ENCODE assay signal across 20 cellular contexts in genomic region chr7:50507898-50508470, GRCh38. TPM values are rescaled to one million over a fixed set of nuclear protein-coding genes. Genes with fewer than 3 reads are reported as not detected.
DNase-seq lines count a peak whose midpoint lies in the region; ATAC-seq and TF ChIP-seq lines count a peak whose summit lies in the region.
"Had no signal": no experiment of that assay in that cellular context is flagged by ENCODE, and none has a peak within 500 bp of the region (broad histone marks: within the 10 kb centered on the region; RNA-seq: fewer than 3 reads in every experiment).

No MANE protein-coding gene starts in this region.

- peaks cover 18% of the 10 kb centered on the region for H3K27me3 Mint-ChIP-seq in CD4-positive, alpha-beta T cell
- H3K27me3 Mint-ChIP-seq: activated CD4-positive, alpha-beta memory T cell treated with anti-CD3 and anti-CD28 coated beads for 36 hours had no signal

- H4K20me1 ChIP-seq in DND-41 (ENCODE audit: insufficient read depth, low read length): no peaks in the 10 kb centered on the region
- H4K20me1 ChIP-seq: BLaER1 treated with 17β-estradiol and CSF1 and Interleukin-3, amounts not matched to agents 10 nM and 100 nM had no signal

- H3K4me2 ChIP-seq in DND-41 (ENCODE audit: insufficient read depth, low read length) (no peak overlapping the region), parathyroid adenoma (ENCODE audit: low read length) (no peak overlapping the region)

- no peak overlapping the region for H3K4me3 Mint-ChIP-seq in CD4-positive, alpha-beta T cell
- H3K4me3 Mint-ChIP-seq: activated CD4-positive, alpha-beta memory T cell treated with anti-CD3 and anti-CD28 coated beads for 36 hours; activated naive CD4-positive, alpha-beta T cell treated with anti-CD3 and anti-CD28 coated beads, Interleukin-2, amount 10 ng/mL, durations not matched to agents 7 days and 5 days; activated T-cell treated with anti-CD3 and anti-CD28 coated beads, Interleukin-2, amount 50 U/mL, for 24 hours; H9 had no signal

- H3K27me3 ChIP-seq in DND-41 (ENCODE audit: insufficient read depth, low read length, poor library complexity) (peaks cover 12% of the 10 kb centered on the region), parathyroid adenoma (ENCODE audit: control insufficient read depth, insufficient read depth, low read length) (no peaks in the 10 kb centered on the region), suprapubic skin (no peaks in the 10 kb centered on the region)
- H3K27me3 ChIP-seq in CD4-positive, alpha-beta T cell (ENCODE audit: control insufficient read depth, insufficient read depth, low read length): no peaks in the 10 kb centered on the region
- H3K27me3 ChIP-seq: BLaER1 treated with 17β-estradiol and CSF1 and Interleukin-3, amounts not matched to agents 10 nM and 100 nM; colonic mucosa; foreskin keratinocyte; left lung; pancreas had no signal

- TF ChIP-seq EP300 in suprapubic skin (IDR thresholded peaks at IDR 0.05): no peak

- H2AFZ ChIP-seq in DND-41 (ENCODE audit: low read depth, low read length): no peak overlapping the region
- peak overlapping the region; percentile 2 for H2AFZ ChIP-seq in parathyroid adenoma

- H3K27ac ChIP-seq in DND-41 (ENCODE audit: low read length): no peak overlapping the region
- H3K27ac ChIP-seq in parathyroid adenoma: no peak overlapping the region
- H3K27ac ChIP-seq in CD4-positive, alpha-beta T cell (ENCODE audit: low read depth, low read length): no peak overlapping the region
- H3K27ac ChIP-seq in suprapubic skin: no peak overlapping the region
- H3K27ac ChIP-seq: BLaER1 treated with 17β-estradiol and CSF1 and Interleukin-3, amounts not matched to agents 10 nM and 100 nM; colonic mucosa; foreskin keratinocyte; left lung; pancreas; thoracic aorta had no signal

- ATAC-seq in DND-41 (ENCODE audit: insufficient read depth, low read depth): peak; percentile 76
- ATAC-seq in CD4-positive, alpha-beta T cell (ENCODE audit: poor library complexity): no peak
- no peak for ATAC-seq in HG02571 (IDR thresholded peaks at IDR 0.05; ENCODE audit: unreplicated experiment)
- ATAC-seq: foreskin keratinocyte, left lung had no signal

- H3K79me2 ChIP-seq in DND-41 (ENCODE audit: insufficient read depth, low read length) (no peaks in the 10 kb centered on the region), parathyroid adenoma (no peaks in the 10 kb centered on the region)

- no peak for TF ChIP-seq POLR2A in suprapubic skin (IDR thresholded peaks at IDR 0.05)

- H3K4me3 ChIP-seq in DND-41 (ENCODE audit: low read depth in 1 of 2, low read length in 2 of 2): no peak overlapping the region
- no peak overlapping the region for H3K4me3 ChIP-seq in parathyroid adenoma (ENCODE audit: low read depth, low read length)
- no peak overlapping the region for H3K4me3 ChIP-seq in suprapubic skin
- H3K4me3 ChIP-seq: BLaER1 treated with 17β-estradiol and CSF1 and Interleukin-3, amounts not matched to agents 10 nM and 100 nM; colonic mucosa; left lung; pancreas; thoracic aorta had no signal

- H3K36me3 Mint-ChIP-seq in CD4-positive, alpha-beta T cell (ENCODE audit: low read depth): no peaks in the 10 kb centered on the region
- H3K36me3 Mint-ChIP-seq: activated CD4-positive, alpha-beta memory T cell treated with anti-CD3 and anti-CD28 coated beads for 36 hours; activated naive CD4-positive, alpha-beta T cell treated with anti-CD3 and anti-CD28 coated beads, Interleukin-2, amount 10 ng/mL, durations not matched to agents 7 days and 5 days had no signal

- peak; percentile 39 for DNase-seq in DND-41
- peak; percentile 44 to 56 for DNase-seq in NCI-H187 (lab: John Stamatoyannopoulos, UW)
- DNase-seq in SHP77 treated with DMSO at 0.1 percent for 48 hours (lab: John Stamatoyannopoulos, UW): peak; percentile 33
- DNase-seq in CD4-positive, alpha-beta T cell: no peak
- no peak for DNase-seq in suprapubic skin (ENCODE audit: low spot score in 2 of 2)
- DNase-seq: activated CD4-positive, alpha-beta memory T cell treated with anti-CD3 and anti-CD28 coated beads for 36 hours; activated naive CD4-positive, alpha-beta T cell treated with anti-CD3 and anti-CD28 coated beads, Interleukin-2, amount 10 ng/mL, durations not matched to agents 7 days and 5 days; activated T-cell treated with anti-CD3 and anti-CD28 coated beads, Interleukin-2, amount 50 U/mL, for 24 hours; colonic mucosa; foreskin keratinocyte; H9; KBM-7; left lung; NCI-H1105; pancreas; small intestine had no signal

- H3K27ac Mint-ChIP-seq in CD4-positive, alpha-beta T cell: no peak overlapping the region
- H3K27ac Mint-ChIP-seq: activated CD4-positive, alpha-beta memory T cell treated with anti-CD3 and anti-CD28 coated beads for 36 hours; activated naive CD4-positive, alpha-beta T cell treated with anti-CD3 and anti-CD28 coated beads, Interleukin-2, amount 10 ng/mL, durations not matched to agents 7 days and 5 days; activated T-cell treated with anti-CD3 and anti-CD28 coated beads, Interleukin-2, amount 50 U/mL, for 24 hours had no signal

- CTCF ChIA-PET in CD4-positive, alpha-beta T cell (lab: Charles Lee): no interaction called here

- intact Hi-C loops in CD4-positive, alpha-beta T cell (cut with DNase I, micrococcal nuclease): no loop called here

- H3K4me1 Mint-ChIP-seq in CD4-positive, alpha-beta T cell (ENCODE audit: low read depth): no peaks in the 10 kb centered on the region

- no peaks in the 10 kb centered on the region for H3K36me3 ChIP-seq in DND-41 (ENCODE audit: insufficient read depth, low read length)
- no peaks in the 10 kb centered on the region for H3K36me3 ChIP-seq in parathyroid adenoma (ENCODE audit: control insufficient read depth, insufficient read depth, low read length)
- H3K36me3 ChIP-seq in suprapubic skin: no peaks in the 10 kb centered on the region
- H3K36me3 ChIP-seq: BLaER1 treated with 17β-estradiol and CSF1 and Interleukin-3, amounts not matched to agents 10 nM and 100 nM; colonic mucosa; left lung; pancreas; thoracic aorta had no signal

- H3K9ac ChIP-seq in DND-41 (ENCODE audit: low read depth, low read length) (no peak overlapping the region), parathyroid adenoma (no peak overlapping the region)
- H3K9ac ChIP-seq: BLaER1 treated with 17β-estradiol and CSF1 and Interleukin-3, amounts not matched to agents 10 nM and 100 nM had no signal

- POLR2A ChIA-PET in CD4-positive, alpha-beta T cell (lab: Charles Lee): no interaction called here

- no peaks in the 10 kb centered on the region for H3K9me3 Mint-ChIP-seq in CD4-positive, alpha-beta T cell
- H3K9me3 Mint-ChIP-seq: activated CD4-positive, alpha-beta memory T cell treated with anti-CD3 and anti-CD28 coated beads for 36 hours; activated naive CD4-positive, alpha-beta T cell treated with anti-CD3 and anti-CD28 coated beads, Interleukin-2, amount 10 ng/mL, durations not matched to agents 7 days and 5 days; activated T-cell treated with anti-CD3 and anti-CD28 coated beads, Interleukin-2, amount 50 U/mL, for 24 hours; H9 had no signal

- no peaks in the 10 kb centered on the region for H3K9me3 ChIP-seq in DND-41 (ENCODE audit: insufficient read depth, low read length, severe bottlenecking)
- H3K9me3 ChIP-seq in parathyroid adenoma (ENCODE audit: control insufficient read depth, low read length): no peaks in the 10 kb centered on the region
- H3K9me3 ChIP-seq in CD4-positive, alpha-beta T cell (ENCODE audit: control insufficient read depth, low read length): no peaks in the 10 kb centered on the region
- H3K9me3 ChIP-seq in suprapubic skin: no peaks in the 10 kb centered on the region
- H3K9me3 ChIP-seq: BLaER1 treated with 17β-estradiol and CSF1 and Interleukin-3, amounts not matched to agents 10 nM and 100 nM; colonic mucosa; left lung; pancreas; thoracic aorta had no signal

- no peak for TF ChIP-seq CTCF in DND-41 (IDR thresholded peaks at IDR 0.05; ENCODE audit: borderline replicate concordance, extremely low read depth, low read length, poor library complexity, severe bottlenecking)
- TF ChIP-seq CTCF in parathyroid adenoma (IDR thresholded peaks at IDR 0.05): no peak
- TF ChIP-seq CTCF in CD4-positive, alpha-beta T cell (IDR thresholded peaks at IDR 0.05): no peak
- no peak for TF ChIP-seq CTCF in suprapubic skin (IDR thresholded peaks at IDR 0.05)

- 83% methylated on average over 6 of the region's 7 CpGs for WGBS in suprapubic skin

- H3K4me1 ChIP-seq in DND-41 (ENCODE audit: insufficient read depth, low read length) (0 out of 2 replicates have a peak, but pooled peaks cover 7% of the 10 kb centered on the region), parathyroid adenoma (peaks cover 13% of the 10 kb centered on the region), suprapubic skin (peaks cover 5% of the 10 kb centered on the region)
- H3K4me1 ChIP-seq: colonic mucosa, foreskin keratinocyte, left lung, pancreas had no signal

RNA-seq across cellular contexts. Expression of gene DDC, which starts 57.2 kb away (rescaled TPM):
- not detected for total RNA-seq in CD4-positive, alpha-beta T cell
- 1 to 10 TPM in 2 of 4 donors, not detected in 2; 1.6 to 3.6 TPM for total RNA-seq in suprapubic skin
- total RNA-seq: activated CD4-positive, alpha-beta memory T cell treated with anti-CD3 and anti-CD28 coated beads for 36 hours; foreskin keratinocyte; H9 had no signal

RNA-seq across cellular contexts. Expression of gene FIGNL1, which starts 57.8 kb away (rescaled TPM):
- total RNA-seq in CD4-positive, alpha-beta T cell: 10 to 100 TPM; 10.4 to 11.5 TPM
- total RNA-seq in suprapubic skin: 10 to 100 TPM in 3 of 4 donors, 1 to 10 TPM in 1; 8.1 to 22.1 (median 16.4) TPM

Comparison
In these comparisons a context has a peak if more than half of its experiments do, and no peak if none do; other contexts are left out.
1. DNase-seq: peak in DND-41 (single experiment), NCI-H187 (2 of 2) and SHP77 treated with DMSO at 0.1 percent for 48 hours (single experiment); none in CD4-positive, alpha-beta T cell (0 of 10) and suprapubic skin (0 of 2).